1 cellular context compared by ENCODE assay signal in genomic region chr16:9096416-9096952, GRCh38.
TF ChIP-seq lines count a peak whose summit lies in the region.

No MANE protein-coding gene starts in this region.

TF ChIP-seq in A549, 52 proteins besides CTCF, POLR2A, EP300 and RAD21 (continued from another document):
- TF ChIP-seq CEBPB (IDR thresholded peaks at IDR 0.05) (no peak), ZFP36 (IDR thresholded peaks at IDR 0.05; ENCODE audit: borderline replicate concordance, partially characterized antibody) (no peak), CHD2 (IDR thresholded peaks at IDR 0.05; ENCODE audit: low read length, partially characterized antibody) (no peak), RNF2 (IDR thresholded peaks at IDR 0.05; ENCODE audit: borderline replicate concordance, low read depth) (no peak), MAX (IDR thresholded peaks at IDR 0.05) (no peak), ZSCAN20 (CRISPR knock-in tag; IDR thresholded peaks at IDR 0.05) (no peak), ELK1 (IDR thresholded peaks at IDR 0.05; ENCODE audit: low read depth, low read length) (no peak)
